17 cellular contexts compared by ENCODE assay signal in genomic region chr16:88588148-88588547, GRCh38. TPM values are rescaled to one million over a fixed set of nuclear protein-coding genes. Genes with fewer than 3 reads are reported as not detected.
DNase-seq lines count a peak whose midpoint lies in the region; ATAC-seq and TF ChIP-seq lines count a peak whose summit lies in the region.
"Had no signal": no experiment of that assay in that cellular context is flagged by ENCODE, and none has a peak within 500 bp of the region (broad histone marks: within the 10 kb centered on the region; RNA-seq: fewer than 3 reads in every experiment).

No MANE protein-coding gene starts in this region.

- BruUV-seq in mammary epithelial cell (replicated peaks; lab: Mats Ljungman, UMichigan): no TSS peak

- in situ Hi-C loops in mammary epithelial cell (cut with MboI; ENCODE audit: low sequenced_read_pairs in 2 of 2): no loop called here

- TF ChIP-seq CTCF in mammary epithelial cell (conservative IDR thresholded peaks at IDR 0.05 in 1 of 2, IDR thresholded peaks at IDR 0.05 in 1 of 2; ENCODE audit: extremely low read depth in 1 of 2, insufficient read depth in 1 of 2, low read depth in 1 of 2, low read length in 2 of 2): no peak

- no peak overlapping the region for H3K4me3 Mint-ChIP-seq in activated T-cell treated with anti-CD3 and anti-CD28 coated beads, Interleukin-2, amount 50 U/mL, for 24 hours
- peak overlapping the region in 3 of 8 donors; percentile 58 to 60 (median 59) for H3K4me3 Mint-ChIP-seq in CD4-positive, alpha-beta memory T cell
- no peak overlapping the region for H3K4me3 Mint-ChIP-seq in T-helper 17 cell
- H3K4me3 Mint-ChIP-seq in central memory CD8-positive, alpha-beta T cell: no peak overlapping the region
- H3K4me3 Mint-ChIP-seq in stimulated activated memory B cell treated with anti-CD40 and anti-IgM and Interleukin-4, amounts not matched to agents 10 μg/mL and 1 μg/mL and 100 μg/mL, for 72 hours: no peak overlapping the region
- H3K4me3 Mint-ChIP-seq: CD8-positive, alpha-beta T cell; GM23338 had no signal

- H3K9me3 ChIP-seq in CD4-positive, alpha-beta memory T cell (ENCODE audit: control insufficient read depth in 1 of 2, low read length in 2 of 2): no peaks in the 10 kb centered on the region
- no peaks in the 10 kb centered on the region for H3K9me3 ChIP-seq in T-helper 17 cell (ENCODE audit: control insufficient read depth, low read length, poor library complexity, severe bottlenecking)
- no peaks in the 10 kb centered on the region for H3K9me3 ChIP-seq in mammary epithelial cell (replicated peaks; ENCODE audit: insufficient read depth, low read length)

- no peak overlapping the region for H2AFZ ChIP-seq in mammary epithelial cell (ENCODE audit: low read depth, low read length)
- H2AFZ ChIP-seq: GM23338, PC-9 had no signal

- H3K4me1 ChIP-seq in CD4-positive, alpha-beta memory T cell (ENCODE audit: insufficient read depth, low read length): peaks cover 58% of the 10 kb centered on the region
- H3K4me1 ChIP-seq in mammary epithelial cell (ENCODE audit: insufficient read depth, low read length): no peaks in the 10 kb centered on the region

- ATAC-seq in T-helper 17 cell: no peak
- ATAC-seq in central memory CD8-positive, alpha-beta T cell (replicated peaks; ENCODE audit: extremely low read depth, poor library complexity, severe bottlenecking): no peak
- ATAC-seq in HG02884 (IDR thresholded peaks at IDR 0.05; ENCODE audit: unreplicated experiment): no peak
- no peak for ATAC-seq in stimulated activated memory B cell treated with anti-CD40 and anti-IgM and Interleukin-4, amounts not matched to agents 10 μg/mL and 1 μg/mL and 100 μg/mL, for 72 hours
- ATAC-seq: CD8-positive, alpha-beta T cell; GM23338; Right ventricle myocardium inferior had no signal

- peaks cover 33% of the 10 kb centered on the region for H3K79me2 ChIP-seq in mammary epithelial cell (ENCODE audit: insufficient read depth, low read length)

- peaks cover 56% of the 10 kb centered on the region for H3K4me1 Mint-ChIP-seq in activated T-cell treated with anti-CD3 and anti-CD28 coated beads, Interleukin-2, amount 50 U/mL, for 24 hours (ENCODE audit: low read depth)
- H3K4me1 Mint-ChIP-seq in CD4-positive, alpha-beta memory T cell: peaks cover 33 to 60% (median 51%) of the 10 kb centered on the region in 4 donors
- H3K4me1 Mint-ChIP-seq in T-helper 17 cell: peaks cover 37% of the 10 kb centered on the region
- H3K4me1 Mint-ChIP-seq in central memory CD8-positive, alpha-beta T cell: peaks cover 43% of the 10 kb centered on the region
- H3K4me1 Mint-ChIP-seq in stimulated activated memory B cell treated with anti-CD40 and anti-IgM and Interleukin-4, amounts not matched to agents 10 μg/mL and 1 μg/mL and 100 μg/mL, for 72 hours: peaks cover 29% of the 10 kb centered on the region
- H3K4me1 Mint-ChIP-seq: GM23338 had no signal

- peak overlapping the region; percentile 28 for H3K27ac ChIP-seq in CD4-positive, alpha-beta memory T cell (ENCODE audit: low read depth, low read length)
- H3K27ac ChIP-seq in mammary epithelial cell (ENCODE audit: insufficient read depth, low read depth, low read length): no peak overlapping the region
- H3K27ac ChIP-seq: PC-9 had no signal

- H4K20me1 ChIP-seq in mammary epithelial cell (ENCODE audit: insufficient read depth, low read length): no peaks in the 10 kb centered on the region

- WGBS in mammary epithelial cell (ENCODE audit: low coverage, missing lambda C conversion rate): 97% methylated on average over 4 of the region's 4 CpGs

- no peaks in the 10 kb centered on the region for H3K9me3 Mint-ChIP-seq in activated T-cell treated with anti-CD3 and anti-CD28 coated beads, Interleukin-2, amount 50 U/mL, for 24 hours
- no peaks in the 10 kb centered on the region for H3K9me3 Mint-ChIP-seq in CD4-positive, alpha-beta memory T cell
- H3K9me3 Mint-ChIP-seq in central memory CD8-positive, alpha-beta T cell: no peaks in the 10 kb centered on the region
- H3K9me3 Mint-ChIP-seq in stimulated activated memory B cell treated with anti-CD40 and anti-IgM and Interleukin-4, amounts not matched to agents 10 μg/mL and 1 μg/mL and 100 μg/mL, for 72 hours: no peaks in the 10 kb centered on the region
- H3K9me3 Mint-ChIP-seq: CD8-positive, alpha-beta T cell; GM23338 had no signal

- POLR2A ChIA-PET in CD4-positive, alpha-beta memory T cell (lab: Charles Lee; ENCODE audit: partially characterized antibody): no interaction called here

- H3K36me3 ChIP-seq in CD4-positive, alpha-beta memory T cell (ENCODE audit: insufficient read depth, low read length): peaks cover 46% of the 10 kb centered on the region
- H3K36me3 ChIP-seq in mammary epithelial cell (ENCODE audit: insufficient read depth, low read length): peaks cover 11% of the 10 kb centered on the region

- intact Hi-C loops in CD4-positive, alpha-beta memory T cell (cut with micrococcal nuclease): no loop called here
- intact Hi-C loops in mammary epithelial cell (cut with micrococcal nuclease): no loop called here

- no peaks in the 10 kb centered on the region for H3K27me3 Mint-ChIP-seq in activated T-cell treated with anti-CD3 and anti-CD28 coated beads, Interleukin-2, amount 50 U/mL, for 24 hours
- H3K27me3 Mint-ChIP-seq in CD4-positive, alpha-beta memory T cell: no peaks in the 10 kb centered on the region
- H3K27me3 Mint-ChIP-seq in T-helper 17 cell: no peaks in the 10 kb centered on the region
- H3K27me3 Mint-ChIP-seq in central memory CD8-positive, alpha-beta T cell: no peaks in the 10 kb centered on the region
- no peaks in the 10 kb centered on the region for H3K27me3 Mint-ChIP-seq in stimulated activated memory B cell treated with anti-CD40 and anti-IgM and Interleukin-4, amounts not matched to agents 10 μg/mL and 1 μg/mL and 100 μg/mL, for 72 hours

- dilution Hi-C loops in mammary epithelial cell (cut with HindIII; ENCODE audit: low sequenced_read_pairs): loop anchor here (5.0 kb wide), 3 partner anchors 39 to 84 kb away; no protein-coding TSS in a partner anchor

- no peak overlapping the region for H3K9ac ChIP-seq in mammary epithelial cell (ENCODE audit: insufficient read depth, low read length)

- H3K4me3 ChIP-seq in CD4-positive, alpha-beta memory T cell (ENCODE audit: low read length in 2 of 2): no peak overlapping the region
- H3K4me3 ChIP-seq in mammary epithelial cell (replicated peaks in 1 of 3; ENCODE audit: insufficient read depth in 1 of 3, low read depth in 2 of 3, low read length in 3 of 3): no peak overlapping the region
- H3K4me3 ChIP-seq: GM23338, PC-9 had no signal

- no peak for DNase-seq in activated T-cell treated with anti-CD3 and anti-CD28 coated beads, Interleukin-2, amount 50 U/mL, for 24 hours
- DNase-seq in activated T-cell treated with anti-CD3 and anti-CD28 coated beads, Interleukin-2, amount 50 U/mL, for 48 hours: no peak
- no peak for DNase-seq in CD4-positive, alpha-beta memory T cell
- no peak for DNase-seq in T-helper 17 cell
- DNase-seq in central memory CD8-positive, alpha-beta T cell (ENCODE audit: low spot score in 2 of 2): no peak
- no peak for DNase-seq in mammary epithelial cell
- DNase-seq: ACHN; CD8-positive, alpha-beta T cell; GF-D8; KBM-7; NCI-H1048; NCI-H1694 treated with DMSO at 0.1 percent for 48 hours had no signal

- CTCF ChIA-PET in CD4-positive, alpha-beta memory T cell (lab: Charles Lee; ENCODE audit: partially characterized antibody): interaction anchor here (1.3 kb wide), 1 partner anchor 32 kb away, joined by 4 read pairs; no protein-coding TSS in a partner anchor
- CTCF ChIA-PET in mammary epithelial cell (lab: Charles Lee; ENCODE audit: low non-redundant PET): no interaction called here

- no peaks in the 10 kb centered on the region for H3K27me3 ChIP-seq in CD4-positive, alpha-beta memory T cell (ENCODE audit: insufficient read depth, low read length)
- no peaks in the 10 kb centered on the region for H3K27me3 ChIP-seq in mammary epithelial cell (ENCODE audit: insufficient read depth, low read length)

- no peak overlapping the region for H3K4me2 ChIP-seq in mammary epithelial cell (ENCODE audit: insufficient read depth, low read depth, low read length)
- H3K4me2 ChIP-seq: GM23338, PC-9 had no signal

- peaks cover 89% of the 10 kb centered on the region for H3K36me3 Mint-ChIP-seq in activated T-cell treated with anti-CD3 and anti-CD28 coated beads, Interleukin-2, amount 50 U/mL, for 24 hours (ENCODE audit: low read depth)
- H3K36me3 Mint-ChIP-seq in CD4-positive, alpha-beta memory T cell: peaks cover 40 to 64% of the 10 kb centered on the region in 2 donors
- H3K36me3 Mint-ChIP-seq in T-helper 17 cell (ENCODE audit: low read depth): peaks cover 10% of the 10 kb centered on the region
- H3K36me3 Mint-ChIP-seq in central memory CD8-positive, alpha-beta T cell (ENCODE audit: insufficient read depth): peaks cover 36% of the 10 kb centered on the region
- peaks cover 50% of the 10 kb centered on the region for H3K36me3 Mint-ChIP-seq in stimulated activated memory B cell treated with anti-CD40 and anti-IgM and Interleukin-4, amounts not matched to agents 10 μg/mL and 1 μg/mL and 100 μg/mL, for 72 hours

- H3K27ac Mint-ChIP-seq in activated T-cell treated with anti-CD3 and anti-CD28 coated beads, Interleukin-2, amount 50 U/mL, for 24 hours: peak overlapping the region; percentile 82
- peak overlapping the region in 6 of 7 donors; percentile 31 to 94 (median 84) for H3K27ac Mint-ChIP-seq in CD4-positive, alpha-beta memory T cell
- H3K27ac Mint-ChIP-seq in T-helper 17 cell: peak overlapping the region; percentile 96
- peak overlapping the region; percentile 80 for H3K27ac Mint-ChIP-seq in central memory CD8-positive, alpha-beta T cell (ENCODE audit: low read depth)
- no peak overlapping the region for H3K27ac Mint-ChIP-seq in stimulated activated memory B cell treated with anti-CD40 and anti-IgM and Interleukin-4, amounts not matched to agents 10 μg/mL and 1 μg/mL and 100 μg/mL, for 72 hours
- H3K27ac Mint-ChIP-seq: GM23338 had no signal

RNA-seq across cellular contexts. Expression of gene ZC3H18, which starts 17.9 kb away (rescaled TPM):
- 10 to 100 TPM; 84.5 to 91.5 TPM for total RNA-seq in CD4-positive, alpha-beta memory T cell
- 10 to 100 TPM in 1 of 2 donors, 1 to 10 TPM in 1; 3.0 to 23.5 TPM for polyA plus RNA-seq in CD4-positive, alpha-beta memory T cell
- total RNA-seq in T-helper 17 cell (100 to 1,000 TPM; 100 to 141 TPM), mammary epithelial cell (10 to 100 TPM in 1 of 2 donors, 1 to 10 TPM in 1; 9.0 to 48.2 TPM)
- 17.2 TPM for polyA plus RNA-seq in mammary epithelial cell
- 41.2 TPM for polyA minus RNA-seq in mammary epithelial cell

RNA-seq across cellular contexts. Expression of gene IL17C, which starts 50.2 kb away (rescaled TPM):
- under 1 TPM in 1 of 2 experiments, not detected in 1; 0.44 TPM for total RNA-seq in CD4-positive, alpha-beta memory T cell
- not detected for polyA plus RNA-seq in CD4-positive, alpha-beta memory T cell
- under 1 TPM; 0.65 to 0.86 TPM for total RNA-seq in T-helper 17 cell
- not detected for total RNA-seq in mammary epithelial cell
- 0.06 TPM for polyA plus RNA-seq in mammary epithelial cell
- not detected for polyA minus RNA-seq in mammary epithelial cell
- total RNA-seq: PC-9, Right ventricle myocardium inferior had no signal
